Comparison of ENCODE assay signal across 13 cellular contexts in genomic region chr22:36376265-36376664, GRCh38. TPM values are rescaled to one million over a fixed set of nuclear protein-coding genes. Genes with fewer than 3 reads are reported as not detected.
DNase-seq lines count a peak whose midpoint lies in the region; ATAC-seq and TF ChIP-seq lines count a peak whose summit lies in the region.
"Had no signal": no experiment of that assay in that cellular context is flagged by ENCODE, and none has a peak within 500 bp of the region (broad histone marks: within the 10 kb centered on the region; RNA-seq: fewer than 3 reads in every experiment).

No MANE protein-coding gene starts in this region.

- H3K4me1 ChIP-seq in right atrium auricular region (peaks cover 0 to 99% of the 10 kb centered on the region in 2 donors), urinary bladder (ENCODE audit: insufficient read depth) (no peaks in the 10 kb centered on the region)

- no peaks in the 10 kb centered on the region for H3K27me3 ChIP-seq in right atrium auricular region

- H3K36me3 ChIP-seq in right atrium auricular region = peaks cover 40% of the 10 kb centered on the region
- H3K36me3 ChIP-seq in urinary bladder (ENCODE audit: insufficient read depth) = peaks cover 2% of the 10 kb centered on the region

- intact Hi-C loops in Right ventricle myocardium inferior (cut with DNase I) = no loop called here
- intact Hi-C loops in natural killer cell (cut with micrococcal nuclease) = no loop called here

- H3K9me3 Mint-ChIP-seq in activated naive CD8-positive, alpha-beta T cell treated with anti-CD3 and anti-CD28 coated beads, Interleukin-2, amount 10 ng/mL, durations not matched to agents 7 days and 5 days = no peaks in the 10 kb centered on the region
- H3K9me3 Mint-ChIP-seq in natural killer cell = no peaks in the 10 kb centered on the region
- H3K9me3 Mint-ChIP-seq: nephron had no signal

- no peak for DNase-seq in right atrium auricular region (ENCODE audit: low spot score)
- DNase-seq in Right ventricle myocardium inferior (ENCODE audit: missing footprints) = no peak
- no peak for DNase-seq in activated naive CD8-positive, alpha-beta T cell treated with anti-CD3 and anti-CD28 coated beads, Interleukin-2, amount 10 ng/mL, durations not matched to agents 7 days and 5 days
- DNase-seq in natural killer cell = no peak
- DNase-seq in NOMO-1 treated with dmso at 0.1 percent for 144 hours (lab: John Stamatoyannopoulos, UW; ENCODE audit: unreplicated experiment) = no peak
- DNase-seq in islet precursor cell = no peak
- no peak for DNase-seq in ACHN
- DNase-seq: hippocampal formation; MM.1S; NCI-H510A treated with DMSO at 0.1 percent for 48 hours; stimulated activated CD4-positive, alpha-beta T cell treated with anti-CD3 and anti-CD28 coated beads, Interleukin-2, amount 100 ng/mL, for 24 hours had no signal

- peak overlapping the region; percentile 87 for H3K4me3 Mint-ChIP-seq in activated naive CD8-positive, alpha-beta T cell treated with anti-CD3 and anti-CD28 coated beads, Interleukin-2, amount 10 ng/mL, durations not matched to agents 7 days and 5 days
- H3K4me3 Mint-ChIP-seq in natural killer cell = peak overlapping the region; percentile 91
- H3K4me3 Mint-ChIP-seq: nephron had no signal

- no peaks in the 10 kb centered on the region for H3K27me3 Mint-ChIP-seq in activated naive CD8-positive, alpha-beta T cell treated with anti-CD3 and anti-CD28 coated beads, Interleukin-2, amount 10 ng/mL, durations not matched to agents 7 days and 5 days
- no peaks in the 10 kb centered on the region for H3K27me3 Mint-ChIP-seq in natural killer cell (ENCODE audit: low read depth in 2 of 2)

- peaks cover 85% of the 10 kb centered on the region for H3K4me1 Mint-ChIP-seq in activated naive CD8-positive, alpha-beta T cell treated with anti-CD3 and anti-CD28 coated beads, Interleukin-2, amount 10 ng/mL, durations not matched to agents 7 days and 5 days
- peaks cover 72 to 85% of the 10 kb centered on the region in 2 donors for H3K4me1 Mint-ChIP-seq in natural killer cell

- ATAC-seq in Right ventricle myocardium inferior (no peak), natural killer cell (no peak)
- no peak for ATAC-seq in activated naive CD8-positive, alpha-beta T cell treated with anti-CD3 and anti-CD28 coated beads, Interleukin-2, amount 10 ng/mL, durations not matched to agents 7 days and 5 days (ENCODE audit: low read depth)

- in situ Hi-C loops in ACHN (cut with HindIII; ENCODE audit: low pct_ligation_motif_present, low pct_unique_long_range_greater_than_20kb, low sequenced_read_pairs) = no loop called here

- H3K36me3 Mint-ChIP-seq in activated naive CD8-positive, alpha-beta T cell treated with anti-CD3 and anti-CD28 coated beads, Interleukin-2, amount 10 ng/mL, durations not matched to agents 7 days and 5 days = peaks cover 42% of the 10 kb centered on the region
- H3K36me3 Mint-ChIP-seq in natural killer cell = no peaks in the 10 kb centered on the region

- WGBS in urinary bladder = 60% methylated on average over 3 of the region's 3 CpGs

- H3K27ac Mint-ChIP-seq in activated naive CD8-positive, alpha-beta T cell treated with anti-CD3 and anti-CD28 coated beads, Interleukin-2, amount 10 ng/mL, durations not matched to agents 7 days and 5 days = peak overlapping the region; percentile 97
- H3K27ac Mint-ChIP-seq in natural killer cell = peak overlapping the region; percentile 90 to 100

- peak overlapping the region; percentile 68 to 87 for H3K27ac ChIP-seq in right atrium auricular region
- H3K27ac ChIP-seq in urinary bladder (ENCODE audit: low read depth) = peak overlapping the region; percentile 60

- POLR2A ChIA-PET in activated naive CD8-positive, alpha-beta T cell treated with anti-CD3 and anti-CD28 coated beads, Interleukin-2, amount 10 ng/mL, durations not matched to agents 7 days and 5 days (lab: Charles Lee) = interaction anchor here (0.6 to 11.1 kb wide), 7 partner anchors 9 to 815 kb away, joined by 3 to 132 read pairs (median 10); partner anchors contain the start of gene MYH9

- TF ChIP-seq CTCF in right atrium auricular region (IDR thresholded peaks at IDR 0.05) (no peak), natural killer cell (IDR thresholded peaks at IDR 0.05) (no peak)

- H3K9me3 ChIP-seq in right atrium auricular region = no peaks in the 10 kb centered on the region

- H3K4me3 ChIP-seq in right atrium auricular region = no peak overlapping the region
- H3K4me3 ChIP-seq in urinary bladder (ENCODE audit: low read depth, low read length) = no peak overlapping the region

RNA-seq across cellular contexts. Expression of gene MYH9, which starts 11.5 kb away (rescaled TPM):
- total RNA-seq in right atrium auricular region (100 to 1,000 TPM; 125 to 229 TPM), Right ventricle myocardium inferior (180 TPM), natural killer cell (1,000 to 10,000 TPM in 1 of 3 donors, 100 to 1,000 TPM in 2; 803 to 1,038 (median 808) TPM), urinary bladder (150 TPM)
- 100 to 1,000 TPM; 803 to 821 TPM for total RNA-seq in activated naive CD8-positive, alpha-beta T cell treated with anti-CD3 and anti-CD28 coated beads, Interleukin-2, amount 10 ng/mL, durations not matched to agents 7 days and 5 days
- 258 TPM for polyA plus RNA-seq in urinary bladder
